ENCODE assay signal across 10 cellular contexts in the genomic region with DNA sequence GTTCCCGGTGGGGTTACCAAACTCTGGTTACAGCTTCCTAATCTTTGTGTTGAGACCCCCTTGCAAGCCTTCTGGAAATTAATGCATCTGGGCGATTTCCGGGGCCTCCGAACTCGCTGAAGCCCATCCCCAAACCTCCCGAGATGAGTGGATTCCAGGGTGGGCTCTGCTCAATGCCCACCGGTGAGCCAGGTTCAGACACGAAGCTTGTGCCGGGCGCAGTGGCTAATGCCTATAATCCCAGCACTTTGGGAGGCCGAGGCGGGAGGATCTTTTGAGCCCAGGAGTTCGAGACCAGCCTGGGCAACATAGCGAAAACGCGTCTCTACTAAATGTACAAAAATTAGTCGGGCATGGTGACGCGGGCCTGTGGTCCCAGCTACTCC. TPM values are rescaled to one million over a fixed set of nuclear protein-coding genes. Genes with fewer than 3 reads are reported as not detected.
DNase-seq lines count a peak whose midpoint lies in the region; ATAC-seq and TF ChIP-seq lines count a peak whose summit lies in the region.
"Had no signal": no experiment of that assay in that cellular context is flagged by ENCODE, and none has a peak within 500 bp of the region (broad histone marks: within the 10 kb centered on the region; RNA-seq: fewer than 3 reads in every experiment).

No MANE protein-coding gene starts in this region.

- no peaks in the 10 kb centered on the region for H3K9me3 ChIP-seq in thoracic aorta

- H3K36me3 ChIP-seq in thoracic aorta: no peaks in the 10 kb centered on the region

- no peak for TF ChIP-seq POLR2A in lower leg skin (IDR thresholded peaks at IDR 0.05)

- in situ Hi-C loops in astrocyte of the spinal cord (cut with HindIII; ENCODE audit: low sequenced_read_pairs): no loop called here
- in situ Hi-C loops in G401 (cut with HindIII; ENCODE audit: low sequenced_read_pairs): no loop called here

- peak overlapping the region; percentile 78 for H3K27ac Mint-ChIP-seq in activated CD4-positive, alpha-beta T cell treated with anti-CD3 and anti-CD28 coated beads, Interleukin-2, amount 10 ng/mL, durations not matched to agents 24 days and 14 days

- intact Hi-C loops in activated CD4-positive, alpha-beta T cell treated with anti-CD3 and anti-CD28 coated beads, Interleukin-2, amount 10 ng/mL, durations not matched to agents 24 days and 14 days (cut with micrococcal nuclease): loop anchor here (1.0 to 5.0 kb wide), 9 partner anchors 29 to 823 kb away; a partner anchor contains a TSS
- intact Hi-C loops in lower leg skin (cut with DNase I; ENCODE audit: low total_unique reads): no loop called here

- H3K4me1 ChIP-seq in thoracic aorta (ENCODE audit: control insufficient read depth in 1 of 2, low read depth in 2 of 2): peaks cover 0 to 18% of the 10 kb centered on the region in 2 donors

- peak overlapping the region; percentile 69 for H3K4me3 Mint-ChIP-seq in activated CD4-positive, alpha-beta T cell treated with anti-CD3 and anti-CD28 coated beads, Interleukin-2, amount 10 ng/mL, durations not matched to agents 24 days and 14 days

- H3K27me3 ChIP-seq in thoracic aorta (replicated peaks; ENCODE audit: insufficient read depth): no peaks in the 10 kb centered on the region

- peaks cover 3% of the 10 kb centered on the region for H3K27me3 Mint-ChIP-seq in activated CD4-positive, alpha-beta T cell treated with anti-CD3 and anti-CD28 coated beads, Interleukin-2, amount 10 ng/mL, durations not matched to agents 24 days and 14 days

- TF ChIP-seq CTCF in astrocyte of the spinal cord (IDR thresholded peaks at IDR 0.05; ENCODE audit: low read depth, low read length) (no peak), lower leg skin (IDR thresholded peaks at IDR 0.05) (no peak), thoracic aorta (IDR thresholded peaks at IDR 0.05) (no peak)

- no peak for ATAC-seq in thoracic aorta (ENCODE audit: insufficient number of reproducible peaks, low FRiP score, low read depth)
- ATAC-seq in GM18907 (IDR thresholded peaks at IDR 0.05; ENCODE audit: unreplicated experiment): no peak

- WGBS in lower leg skin, 2 donors: 78 to 86% methylated on average over 16 to 19 of the region's 19 CpGs

- H3K4me1 Mint-ChIP-seq in activated CD4-positive, alpha-beta T cell treated with anti-CD3 and anti-CD28 coated beads, Interleukin-2, amount 10 ng/mL, durations not matched to agents 24 days and 14 days: peaks cover 11% of the 10 kb centered on the region

- peaks cover 7% of the 10 kb centered on the region for H3K36me3 Mint-ChIP-seq in activated CD4-positive, alpha-beta T cell treated with anti-CD3 and anti-CD28 coated beads, Interleukin-2, amount 10 ng/mL, durations not matched to agents 24 days and 14 days (ENCODE audit: low read depth)

- peaks cover 4% of the 10 kb centered on the region for H3K9me3 Mint-ChIP-seq in activated CD4-positive, alpha-beta T cell treated with anti-CD3 and anti-CD28 coated beads, Interleukin-2, amount 10 ng/mL, durations not matched to agents 24 days and 14 days

- peak overlapping the region; percentile 74 to 78 for H3K27ac ChIP-seq in thoracic aorta

- DNase-seq in activated CD4-positive, alpha-beta T cell treated with anti-CD3 and anti-CD28 coated beads, Interleukin-2, amount 10 ng/mL, durations not matched to agents 24 days and 14 days: no peak
- no peak for DNase-seq in activated CD4-positive, alpha-beta T cell treated with anti-CD3 and anti-CD28 coated beads, Interleukin-2, amount 50 U/mL, for 1 hour
- no peak for DNase-seq in astrocyte of the spinal cord (ENCODE audit: low read depth, low spot score)
- no peak for DNase-seq in lower leg skin (ENCODE audit: low spot score in 2 of 2)
- DNase-seq in thoracic aorta (ENCODE audit: low spot score): no peak
- DNase-seq in G401 (ENCODE audit: low spot score): no peak
- DNase-seq in RKO (ENCODE audit: low spot score): no peak
- DNase-seq: NCI-H1417 treated with DMSO at 0.1 percent for 48 hours had no signal

- peak overlapping the region; percentile 46 for H3K4me3 ChIP-seq in astrocyte of the spinal cord (ENCODE audit: low read depth, low read length)
- peak overlapping the region; percentile 40 for H3K4me3 ChIP-seq in lower leg skin (ENCODE audit: low read depth, poor library complexity, severe bottlenecking)
- peak overlapping the region; percentile 81 for H3K4me3 ChIP-seq in thoracic aorta

RNA-seq across cellular contexts. Expression of a gene that starts 0.4 kb away (rescaled TPM):
- 2.8 and 3.0 TPM in 2 replicates for total RNA-seq in activated CD4-positive, alpha-beta T cell treated with anti-CD3 and anti-CD28 coated beads, Interleukin-2, amount 10 ng/mL, durations not matched to agents 24 days and 14 days
- total RNA-seq in lower leg skin (1 to 10 TPM; 1.0 to 3.8 (median 2.8) TPM), thoracic aorta (1 to 10 TPM; 2.0 to 8.4 TPM)
- not detected in 2 replicates for total RNA-seq in G401 (2014; rRNA removed; shearing (Covaris generic))

RNA-seq across cellular contexts. Expression of a gene that starts 45.9 kb away (rescaled TPM):
- not detected in 2 replicates for total RNA-seq in activated CD4-positive, alpha-beta T cell treated with anti-CD3 and anti-CD28 coated beads, Interleukin-2, amount 10 ng/mL, durations not matched to agents 24 days and 14 days
- total RNA-seq in lower leg skin (not detected), thoracic aorta (not detected)
- not detected in 2 replicates for total RNA-seq in G401 (2014; rRNA removed; shearing (Covaris generic))
- total RNA-seq: A673 had no signal
